ENCODE assay signal across 8 cellular contexts in genomic region chr2:165874445-165875039, GRCh38.
DNase-seq lines count a peak whose midpoint lies in the region; ATAC-seq and TF ChIP-seq lines count a peak whose summit lies in the region.

No MANE protein-coding gene starts in this region.

- no peak overlapping the region for H3K4me3 Mint-ChIP-seq in chondrocyte (ENCODE audit: unreplicated experiment)

- H3K27me3 ChIP-seq in Panc1 (ENCODE audit: control insufficient read depth, insufficient read depth, low read length) = no peaks in the 10 kb centered on the region
- no peaks in the 10 kb centered on the region for H3K27me3 ChIP-seq in lower lobe of right lung (ENCODE audit: low read depth)

- H3K4me3 ChIP-seq in GM12865 (ENCODE audit: low read depth, low read length) (no peak overlapping the region), HEK293 (ENCODE audit: low read depth, low read length) (no peak overlapping the region), Panc1 (ENCODE audit: low read depth in 2 of 2, low read length in 2 of 2) (no peak overlapping the region), lower lobe of right lung (no peak overlapping the region)

- H3K36me3 Mint-ChIP-seq in chondrocyte (ENCODE audit: low read depth) = peaks cover 7% of the 10 kb centered on the region

- H3K4me1 ChIP-seq in HEK293 (ENCODE audit: control insufficient read depth, insufficient read depth, low read length) (no peaks in the 10 kb centered on the region), Panc1 (ENCODE audit: control insufficient read depth, insufficient read depth, low read length) (no peaks in the 10 kb centered on the region), lower lobe of right lung (no peaks in the 10 kb centered on the region)

- POLR2A ChIA-PET in HEK293 (lab: Yijun Ruan, JAX) (no interaction called here), Panc1 (lab: Charles Lee) (no interaction called here)

- ATAC-seq in Panc1 (peak; percentile 66; the same call in 1 of the 2 replicates), lower lobe of right lung (peak; percentile 84 to 86)

- peak overlapping the region; percentile 22 for H3K27ac Mint-ChIP-seq in chondrocyte (ENCODE audit: unreplicated experiment)

- H3K36me3 ChIP-seq in HEK293 (ENCODE audit: control insufficient read depth in 2 of 2, insufficient read depth in 1 of 2, low read length in 2 of 2) (peaks cover 10 to 44% of the 10 kb centered on the region in 2 experiments), Panc1 (ENCODE audit: control insufficient read depth, insufficient read depth, low read length) (no peaks in the 10 kb centered on the region; the same call in 1 of the 2 replicates), lower lobe of right lung (peaks cover 18% of the 10 kb centered on the region)

- H3K9me3 ChIP-seq in HEK293 (ENCODE audit: control insufficient read depth, insufficient read depth, low read depth, low read length) (no peaks in the 10 kb centered on the region; the same call in 1 of the 2 replicates), Panc1 (ENCODE audit: control insufficient read depth, insufficient read depth, low read depth, low read length) (no peaks in the 10 kb centered on the region), lower lobe of right lung (no peaks in the 10 kb centered on the region)

- intact Hi-C loops in Panc1 (cut with micrococcal nuclease; ENCODE audit: unreplicated experiment) (loop anchor here (2.0 to 10.0 kb wide), 2 partner anchors 474 to 640 kb away; partner anchors contain the start of gene SCN2A), lower lobe of right lung (cut with DNase I) (no loop called here)

- no peak overlapping the region for H3K27ac ChIP-seq in 22Rv1
- no peak overlapping the region for H3K27ac ChIP-seq in HEK293 (ENCODE audit: extremely low read depth, low read depth, low read length)
- H3K27ac ChIP-seq in Panc1 (ENCODE audit: low read length) = no peak overlapping the region
- H3K27ac ChIP-seq in lower lobe of right lung = no peak overlapping the region

- DNase-seq in GM12865 (ENCODE audit: low read depth) (peak; percentile 79), LHCN-M2 (ENCODE audit: low read depth) (peak; percentile 71), Panc1 (ENCODE audit: low read depth, low spot score) (no peak), chondrocyte (ENCODE audit: low spot score) (no peak), lower lobe of right lung (no peak)
- no peak for DNase-seq in effector CD4-positive, alpha-beta T cell

- no peaks in the 10 kb centered on the region for H3K27me3 Mint-ChIP-seq in chondrocyte (ENCODE audit: low read depth)

- in situ Hi-C loops in Panc1 (cut with HindIII; ENCODE audit: low pct_unique_long_range_greater_than_20kb, low sequenced_read_pairs) = no loop called here

- TF ChIP-seq CTCF in 22Rv1 (IDR thresholded peaks at IDR 0.05) = peak; percentile 68
- peak; percentile 60 for TF ChIP-seq CTCF in GM12865 (IDR thresholded peaks at IDR 0.05; ENCODE audit: insufficient read depth, low read depth, low read length, missing control alignments)
- TF ChIP-seq CTCF in HEK293 (tag by site-specific recombination; IDR thresholded peaks at IDR 0.05) = peak; percentile 56
- TF ChIP-seq CTCF in Panc1 (IDR thresholded peaks at IDR 0.05) = peak; percentile 61; the same call in 1 of the 2 replicates
- peak; percentile 91 for TF ChIP-seq CTCF in chondrocyte (IDR thresholded peaks at IDR 0.05)
- TF ChIP-seq CTCF in lower lobe of right lung (IDR thresholded peaks at IDR 0.05) = peak; percentile 63

- no TSS peak for BruUV-seq in Panc1 (replicated peaks; lab: Mats Ljungman, UMichigan)

- no peaks in the 10 kb centered on the region for H3K9me3 Mint-ChIP-seq in chondrocyte (ENCODE audit: low read depth)

- CTCF ChIA-PET in HEK293 (lab: Yijun Ruan, JAX) (interaction anchor here (0.5 to 2.1 kb wide), 41 partner anchors 9 to 1950 kb away, joined by 3 to 26 read pairs (median 4); partner anchors contain the start of gene SCN2A), Panc1 (lab: Charles Lee) (interaction anchor here (0.6 to 1.1 kb wide), 2 partner anchors 66 to 450 kb away, joined by 5 to 12 read pairs; no protein-coding TSS in a partner anchor)

- H3K4me1 Mint-ChIP-seq in chondrocyte (ENCODE audit: low read depth) = no peaks in the 10 kb centered on the region

TF ChIP-seq in HEK293, 187 proteins besides CTCF, POLR2A, EP300 and RAD21:
- TF ChIP-seq ZNF654 (tag by site-specific recombination; IDR thresholded peaks at IDR 0.05; ENCODE audit: low read depth) (peak; percentile 81), ZFP41 (tag by site-specific recombination; IDR thresholded peaks at IDR 0.05; ENCODE audit: borderline replicate concordance) (no peak), ZNF555 (tag by site-specific recombination; conservative IDR thresholded peaks at IDR 0.05) (no peak)

Comparison
In these comparisons a context has a peak if more than half of its experiments do, and no peak if none do; other contexts are left out.
1. DNase-seq: peak in GM12865 (single experiment) and LHCN-M2 (single experiment); none in Panc1 (single experiment), chondrocyte (single experiment), lower lobe of right lung (single experiment) and effector CD4-positive, alpha-beta T cell (single experiment).
2. Peak in every context shown above with its lines, with median percentiles within 50 percentile points of each other: CTCF ChIP-seq.